8 cellular contexts compared by ENCODE assay signal in genomic region chr7:16420649-16421332, GRCh38. TPM values are rescaled to one million over a fixed set of nuclear protein-coding genes. Genes with fewer than 3 reads are reported as not detected.
DNase-seq lines count a peak whose midpoint lies in the region; ATAC-seq, FAIRE-seq and TF ChIP-seq lines count a peak whose summit lies in the region.

No MANE protein-coding gene starts in this region.

- peaks cover 30% of the 10 kb centered on the region for H3K4me1 Mint-ChIP-seq in astrocyte (ENCODE audit: low read depth, unreplicated experiment)

- H3K4me2 ChIP-seq in astrocyte (ENCODE audit: low read length) (peak overlapping the region; percentile 85), hepatocyte (peak overlapping the region; percentile 82)

- WGBS in hepatocyte (ENCODE audit: low lambda C conversion rate, missing lambda C conversion rate) = 8% methylated on average over 44 of the region's 56 CpGs
- 1% methylated on average over 37 to 56 of the region's 56 CpGs for WGBS in aorta, 2 donors

- H2AFZ ChIP-seq in astrocyte (ENCODE audit: low read depth, low read length) (peak overlapping the region; percentile 88), hepatocyte (peak overlapping the region; percentile 85)

- peak overlapping the region; percentile 85 for H3K9ac ChIP-seq in astrocyte (ENCODE audit: low read length)

- peak; percentile 3 for DNase-seq in GM12892 (ENCODE audit: insufficient read length)
- peak; percentile 9 for DNase-seq in NCI-H187 treated with DMSO at 0.1 percent for 48 hours (lab: John Stamatoyannopoulos, UW)
- DNase-seq in T-helper 22 cell (ENCODE audit: low read depth) = peak; percentile 66
- peak; percentile 78 for DNase-seq in astrocyte (ENCODE audit: low read depth)
- peak; percentile 95 for DNase-seq in hepatocyte (ENCODE audit: low spot score)
- DNase-seq in renal cortical epithelial cell (ENCODE audit: low read depth) = peak; percentile 88
- DNase-seq in aorta = peak; percentile 91 to 92

- no peaks in the 10 kb centered on the region for H3K9me2 ChIP-seq in hepatocyte (replicated peaks; ENCODE audit: insufficient read depth)

- peaks cover 2% of the 10 kb centered on the region for H3K9me3 Mint-ChIP-seq in astrocyte (ENCODE audit: unreplicated experiment)

- H3K9me3 ChIP-seq in astrocyte (ENCODE audit: insufficient read depth, low read depth, low read length) = no peaks in the 10 kb centered on the region
- no peaks in the 10 kb centered on the region for H3K9me3 ChIP-seq in hepatocyte (ENCODE audit: low read depth)
- H3K9me3 ChIP-seq in aorta (ENCODE audit: control insufficient read depth, low read length) = no peaks in the 10 kb centered on the region

- H3K27ac Mint-ChIP-seq in astrocyte (ENCODE audit: unreplicated experiment) = peak overlapping the region; percentile 91

- intact Hi-C loops in aorta (cut with DNase I) = no loop called here

- H3K27me3 ChIP-seq in astrocyte (ENCODE audit: insufficient read depth, low read length) (no peaks in the 10 kb centered on the region), hepatocyte (no peaks in the 10 kb centered on the region), aorta (ENCODE audit: control insufficient read depth in 1 of 2, insufficient read depth in 2 of 2, low read length in 1 of 2) (no peaks in the 10 kb centered on the region)

- H3K27ac ChIP-seq in astrocyte (ENCODE audit: low read depth, low read length) (peak overlapping the region; percentile 84), hepatocyte (peak overlapping the region; percentile 98), aorta (ENCODE audit: low read depth in 1 of 2, low read length in 2 of 2) (peak overlapping the region; percentile 89 to 94)

- H3K79me2 ChIP-seq in astrocyte (ENCODE audit: insufficient read depth, low read length) (peaks cover 4% of the 10 kb centered on the region), hepatocyte (peaks cover 14% of the 10 kb centered on the region)

- H3K4me1 ChIP-seq in astrocyte (ENCODE audit: insufficient read depth, low read length) = peaks cover 35% of the 10 kb centered on the region
- peaks cover 11% of the 10 kb centered on the region for H3K4me1 ChIP-seq in hepatocyte (ENCODE audit: insufficient read depth)
- H3K4me1 ChIP-seq in aorta (ENCODE audit: control insufficient read depth in 1 of 2, insufficient read depth in 2 of 2, low read length in 2 of 2) = no peaks in the 10 kb centered on the region

- FAIRE-seq in GM12892 (lab: Jason Lieb, UNC) (no peak), astrocyte (lab: Jason Lieb, UNC) (peak; percentile 29)

- no peak for TF ChIP-seq POLR2A in GM12892 (IDR thresholded peaks at IDR 0.05; ENCODE audit: low read depth, low read length)

- H3K27me3 Mint-ChIP-seq in astrocyte (ENCODE audit: low read depth, unreplicated experiment) = no peaks in the 10 kb centered on the region

- no peaks in the 10 kb centered on the region for H3K36me3 Mint-ChIP-seq in astrocyte (ENCODE audit: low read depth, unreplicated experiment)

- H4K20me1 ChIP-seq in astrocyte (ENCODE audit: insufficient read depth, low read length) (no peaks in the 10 kb centered on the region), hepatocyte (ENCODE audit: insufficient read depth, poor library complexity, severe bottlenecking) (no peaks in the 10 kb centered on the region)

- TF ChIP-seq CTCF in astrocyte (IDR thresholded peaks at IDR 0.05; ENCODE audit: insufficient read depth, low read depth, low read length) (no peak), hepatocyte (IDR thresholded peaks at IDR 0.05; ENCODE audit: poor library complexity) (peak; percentile 25)

- ATAC-seq in HG02840 (IDR thresholded peaks at IDR 0.05; ENCODE audit: low FRiP score, unreplicated experiment) (peak; percentile 88), aorta (ENCODE audit: low FRiP score) (peak; percentile 97)

- peak overlapping the region; percentile 84 for H3K4me3 Mint-ChIP-seq in astrocyte (ENCODE audit: unreplicated experiment)

- H3K36me3 ChIP-seq in astrocyte (ENCODE audit: insufficient read depth, low read length) = no peaks in the 10 kb centered on the region
- H3K36me3 ChIP-seq in hepatocyte (replicated peaks; ENCODE audit: insufficient read depth, low read depth) = no peaks in the 10 kb centered on the region
- H3K36me3 ChIP-seq in aorta (ENCODE audit: control insufficient read depth in 1 of 2, insufficient read depth in 2 of 2, low read length in 1 of 2) = no peaks in the 10 kb centered on the region

- H3K4me3 ChIP-seq in astrocyte (ENCODE audit: insufficient read depth, low read depth, low read length) (peak overlapping the region; percentile 56), hepatocyte (peak overlapping the region; percentile 35), aorta (ENCODE audit: low read length in 2 of 2) (peak overlapping the region; percentile 5 to 36)

RNA-seq across cellular contexts. Expression of gene CRPPA, which starts 0.5 kb away (rescaled TPM):
- polyA plus RNA-seq in GM12892 (2012; ENCODE audit: missing spikeins) = not detected
- total RNA-seq in astrocyte = 3.6 and 3.9 TPM in 2 replicates
- total RNA-seq in hepatocyte = 3.4 and 4.4 TPM in 2 replicates
- polyA plus RNA-seq in hepatocyte = 2.5 and 3.3 TPM in 2 replicates
- total RNA-seq in renal cortical epithelial cell = 4.5 and 6.7 TPM in 2 replicates
- 1 to 10 TPM; 2.1 to 2.4 TPM for total RNA-seq in aorta
- polyA plus RNA-seq in aorta = under 1 TPM; 0.13 to 0.23 TPM

RNA-seq across cellular contexts. Expression of gene SOSTDC1, which starts 44.7 kb away (rescaled TPM):
- not detected for polyA plus RNA-seq in GM12892 (2012; ENCODE audit: missing spikeins)
- 0.14 and 0.23 TPM in 2 replicates for total RNA-seq in astrocyte
- total RNA-seq in hepatocyte = 65.8 and 71.5 TPM in 2 replicates
- 30.9 and 38.5 TPM in 2 replicates for polyA plus RNA-seq in hepatocyte
- 11.4 TPM in 1 of 2 replicates, not detected in the other for total RNA-seq in renal cortical epithelial cell
- not detected for total RNA-seq in aorta
- polyA plus RNA-seq in aorta = not detected

Comparison
In these comparisons a context has a peak if more than half of its experiments do, and no peak if none do; other contexts are left out.
1. Peak in every context shown above with its lines: DNase-seq, ATAC-seq, H3K4me3 ChIP-seq and H3K27ac ChIP-seq.
2. DNase-seq: peak in every context shown above with its lines; median percentile 95 in hepatocyte; 92 in aorta; 88 in renal cortical epithelial cell; 78 in astrocyte; 66 in T-helper 22 cell; 9 in NCI-H187 treated with DMSO at 0.1 percent for 48 hours; 3 in GM12892.